In genomic region chr11:111452817-111453607, GRCh38 we compare ENCODE assay signal across 18 cellular contexts. TPM values are rescaled to one million over a fixed set of nuclear protein-coding genes. Genes with fewer than 3 reads are reported as not detected.
"Had no signal": no experiment of that assay in that cellular context is flagged by ENCODE, and none has a peak within 500 bp of the region (broad histone marks: within the 10 kb centered on the region; RNA-seq: fewer than 3 reads in every experiment).

No MANE protein-coding gene starts in this region.

- DNase-seq: effector CD4-positive, alpha-beta T cell; heart left ventricle; hippocampal formation; naive thymus-derived CD4-positive, alpha-beta T cell; pancreas; right cardiac atrium; small intestine; stimulated activated CD4-positive, alpha-beta T cell treated with anti-CD3 and anti-CD28 coated beads, Interleukin-12 subunit alpha, Interleukin-12 subunit beta, amount 100 ng/mL, for 4 hours; stimulated activated naive CD4-positive, alpha-beta T cell; stomach had no signal

- H3K27ac ChIP-seq: heart left ventricle, pancreas, stomach had no signal

- ATAC-seq: heart left ventricle; naive thymus-derived CD4-positive, alpha-beta T cell; pancreas; right cardiac atrium had no signal

- H3K36me3 ChIP-seq: heart left ventricle, pancreas, stomach had no signal

- H3K4me3 ChIP-seq: heart left ventricle, pancreas, stomach had no signal

- H3K27me3 ChIP-seq: pancreas had no signal

- H3K4me1 ChIP-seq: heart left ventricle, pancreas had no signal

- H3K9me3 ChIP-seq: heart left ventricle, pancreas, stomach had no signal

RNA-seq across cellular contexts. Expression of gene BTG4, which starts 59.2 kb away (rescaled TPM):
- total RNA-seq: frontal cortex; glomerular endothelial cell; heart left ventricle; lower leg skin; mammary epithelial cell; mesenteric fat pad; mononuclear cell; naive thymus-derived CD4-positive, alpha-beta T cell; pancreas; progenitor cell of endocrine pancreas; right cardiac atrium; stomach; urinary bladder had no signal
